ENCODE assay signal across 10 cellular contexts in genomic region chr1:225866061-225866844, GRCh38. TPM values are rescaled to one million over a fixed set of nuclear protein-coding genes. Genes with fewer than 3 reads are reported as not detected.
DNase-seq lines count a peak whose midpoint lies in the region; ATAC-seq and TF ChIP-seq lines count a peak whose summit lies in the region.
"Had no signal": no experiment of that assay in that cellular context is flagged by ENCODE, and none has a peak within 500 bp of the region (broad histone marks: within the 10 kb centered on the region; RNA-seq: fewer than 3 reads in every experiment).

No MANE protein-coding gene starts in this region.

- intact Hi-C loops in OCI-LY7 (cut with micrococcal nuclease; ENCODE audit: unreplicated experiment): no loop called here

- POLR2A ChIA-PET in OCI-LY7 (lab: Charles Lee): interaction anchor here (1.2 to 1.6 kb wide), 2 partner anchors 15 to 321 kb away, joined by 4 to 5 read pairs; no protein-coding TSS in a partner anchor

- no peaks in the 10 kb centered on the region for H3K79me2 ChIP-seq in OCI-LY7 (ENCODE audit: insufficient read depth, low read depth, low read length)

- peaks cover 39% of the 10 kb centered on the region for H3K4me1 Mint-ChIP-seq in T-helper 17 cell
- peaks cover 40% of the 10 kb centered on the region for H3K4me1 Mint-ChIP-seq in activated naive CD8-positive, alpha-beta T cell treated with anti-CD3 and anti-CD28 coated beads, Interleukin-2, amount 50 U/mL, for 24 hours

- peak overlapping the region; percentile 95 for H3K27ac Mint-ChIP-seq in T-helper 17 cell
- peak overlapping the region; percentile 28 for H3K27ac Mint-ChIP-seq in activated naive CD8-positive, alpha-beta T cell treated with anti-CD3 and anti-CD28 coated beads, Interleukin-2, amount 50 U/mL, for 24 hours

- no peak overlapping the region for H3K4me2 ChIP-seq in OCI-LY7 (ENCODE audit: low read length)

- H3K36me3 ChIP-seq in OCI-LY7 (ENCODE audit: insufficient read depth, low read length): peaks cover 52% of the 10 kb centered on the region
- no peaks in the 10 kb centered on the region for H3K36me3 ChIP-seq in BE2C

- no peak overlapping the region for H3K27ac ChIP-seq in OCI-LY7 (ENCODE audit: low read depth, low read length, poor library complexity, severe bottlenecking)
- H3K27ac ChIP-seq: 22Rv1, SK-N-MC had no signal

- H3K9me3 ChIP-seq in T-helper 17 cell (ENCODE audit: control insufficient read depth, low read length, poor library complexity, severe bottlenecking) (no peaks in the 10 kb centered on the region), OCI-LY7 (ENCODE audit: low read length) (no peaks in the 10 kb centered on the region), BE2C (no peaks in the 10 kb centered on the region)

- H3K4me3 ChIP-seq in OCI-LY7 (ENCODE audit: low read depth, low read length, poor library complexity, severe bottlenecking): no peak overlapping the region
- H3K4me3 ChIP-seq in BE2C (ENCODE audit: low read depth, low read length): no peak overlapping the region
- H3K4me3 ChIP-seq: SK-N-MC had no signal

- CTCF ChIA-PET in OCI-LY7 (lab: Charles Lee; ENCODE audit: unreplicated experiment): no interaction called here

- no peak overlapping the region for H2AFZ ChIP-seq in OCI-LY7 (ENCODE audit: low read length)

- no peaks in the 10 kb centered on the region for H3K9me3 Mint-ChIP-seq in activated naive CD8-positive, alpha-beta T cell treated with anti-CD3 and anti-CD28 coated beads, Interleukin-2, amount 50 U/mL, for 24 hours

- peak; percentile 13 for DNase-seq in NK-92 treated with Interleukin-12 subunit alpha and Interleukin-12 subunit beta, amount 100 ng/mL, for 24 hours (lab: John Stamatoyannopoulos, UW)
- DNase-seq in NK-92 (lab: John Stamatoyannopoulos, UW; ENCODE audit: unreplicated experiment) (no peak), T-helper 17 cell (peak in 2 of 3 donors; percentile 46 to 64), OCI-LY7 (ENCODE audit: low spot score) (no peak), BE2C (no peak)
- DNase-seq in activated naive CD8-positive, alpha-beta T cell treated with anti-CD3 and anti-CD28 coated beads, Interleukin-2, amount 50 U/mL, for 24 hours: peak; percentile 71
- peak; percentile 43 to 47 for DNase-seq in stimulated activated CD4-positive, alpha-beta T cell treated with anti-CD3 and anti-CD28 coated beads, Interleukin-15, amount 100 ng/mL, for 1 hour (ENCODE audit: low read depth in 1 of 2, low spot score in 1 of 2)

- BruUV-seq in OCI-LY7 (replicated peaks; lab: Mats Ljungman, UMichigan): no TSS peak

- H4K20me1 ChIP-seq in OCI-LY7 (ENCODE audit: insufficient read depth, low read length): no peaks in the 10 kb centered on the region

- peak; percentile 92 for ATAC-seq in T-helper 17 cell
- ATAC-seq in activated naive CD8-positive, alpha-beta T cell treated with anti-CD3 and anti-CD28 coated beads, Interleukin-2, amount 50 U/mL, for 24 hours: peak; percentile 98
- ATAC-seq in GM18520 (IDR thresholded peaks at IDR 0.05; ENCODE audit: unreplicated experiment): no peak

- peak overlapping the region; percentile 83 for H3K4me3 Mint-ChIP-seq in T-helper 17 cell
- H3K4me3 Mint-ChIP-seq in activated naive CD8-positive, alpha-beta T cell treated with anti-CD3 and anti-CD28 coated beads, Interleukin-2, amount 50 U/mL, for 24 hours: peak overlapping the region; percentile 29

- H3K9me2 ChIP-seq in OCI-LY7 (ENCODE audit: insufficient read depth, low read length): no peaks in the 10 kb centered on the region

- no peaks in the 10 kb centered on the region for H3K27me3 ChIP-seq in BE2C

- no peak for TF ChIP-seq CTCF in OCI-LY7 (conservative IDR thresholded peaks at IDR 0.05; ENCODE audit: low read length)
- no peak for TF ChIP-seq CTCF in BE2C (IDR thresholded peaks at IDR 0.05; ENCODE audit: low read depth, low read length)

- H3K36me3 Mint-ChIP-seq in T-helper 17 cell (ENCODE audit: low read depth): peaks cover 4% of the 10 kb centered on the region
- H3K36me3 Mint-ChIP-seq in activated naive CD8-positive, alpha-beta T cell treated with anti-CD3 and anti-CD28 coated beads, Interleukin-2, amount 50 U/mL, for 24 hours (ENCODE audit: low read depth): peaks cover 27% of the 10 kb centered on the region

- H3K27me3 Mint-ChIP-seq in T-helper 17 cell: no peaks in the 10 kb centered on the region
- H3K27me3 Mint-ChIP-seq in activated naive CD8-positive, alpha-beta T cell treated with anti-CD3 and anti-CD28 coated beads, Interleukin-2, amount 50 U/mL, for 24 hours: no peaks in the 10 kb centered on the region

- H3K4me1 ChIP-seq in OCI-LY7 (ENCODE audit: insufficient read depth, low read length, poor library complexity, severe bottlenecking): no peaks in the 10 kb centered on the region
- H3K4me1 ChIP-seq in BE2C: no peaks in the 10 kb centered on the region

RNA-seq across cellular contexts. Expression of gene TMEM63A, which starts 15.9 kb away (rescaled TPM):
- total RNA-seq in T-helper 17 cell (100 to 1,000 TPM; 269 to 280 TPM), OCI-LY7 (2022) (46.5 and 53.3 TPM in 2 replicates)
- total RNA-seq in OCI-LY7 (2014; rRNA removed; shearing (Covaris generic)): 20.9 and 21.0 TPM in 2 replicates
- polyA plus RNA-seq in BE2C (2012; ENCODE audit: insufficient read depth, insufficient read length, low read depth): 0.59 TPM

RNA-seq across cellular contexts. Expression of gene LEFTY1, which starts 22.7 kb away (rescaled TPM):
- under 1 TPM in 1 of 2 donors, not detected in 1; 0.68 TPM for total RNA-seq in T-helper 17 cell
- 0.09 TPM in 1 of 2 replicates, not detected in the other for total RNA-seq in OCI-LY7 (2014; rRNA removed; shearing (Covaris generic))
- 0.44 and 1.0 TPM in 2 replicates for total RNA-seq in OCI-LY7 (2022)
- not detected for polyA plus RNA-seq in BE2C (2012; ENCODE audit: insufficient read depth, insufficient read length, low read depth)

RNA-seq across cellular contexts. Expression of gene EPHX1, which starts 56.3 kb away (rescaled TPM):
- total RNA-seq in T-helper 17 cell (1 to 10 TPM in 1 of 2 donors, under 1 TPM in 1; 0.94 to 1.3 TPM), OCI-LY7 (2022) (0.89 and 1.3 TPM in 2 replicates)
- 0.41 and 0.44 TPM in 2 replicates for total RNA-seq in OCI-LY7 (2014; rRNA removed; shearing (Covaris generic))
- 19.8 TPM for polyA plus RNA-seq in BE2C (2012; ENCODE audit: insufficient read depth, insufficient read length, low read depth)

RNA-seq across cellular contexts. Expression of gene PYCR2, which starts 57.8 kb away (rescaled TPM):
- total RNA-seq in T-helper 17 cell (10 to 100 TPM; 48.1 to 53.7 TPM), OCI-LY7 (2022) (153 and 181 TPM in 2 replicates)
- total RNA-seq in OCI-LY7 (2014; rRNA removed; shearing (Covaris generic)): 120 and 136 TPM in 2 replicates
- 223 TPM for polyA plus RNA-seq in BE2C (2012; ENCODE audit: insufficient read depth, insufficient read length, low read depth)

Comparison
In these comparisons a context has a peak if more than half of its experiments do, and no peak if none do; other contexts are left out.
1. DNase-seq: peak in NK-92 treated with Interleukin-12 subunit alpha and Interleukin-12 subunit beta, amount 100 ng/mL, for 24 hours (single experiment), T-helper 17 cell (2 of 3), activated naive CD8-positive, alpha-beta T cell treated with anti-CD3 and anti-CD28 coated beads, Interleukin-2, amount 50 U/mL, for 24 hours (single experiment) and stimulated activated CD4-positive, alpha-beta T cell treated with anti-CD3 and anti-CD28 coated beads, Interleukin-15, amount 100 ng/mL, for 1 hour (2 of 2); none in NK-92 (single experiment), OCI-LY7 (single experiment) and BE2C (single experiment).
2. RNA of gene TMEM63A, which starts 15.9 kb away (total RNA-seq): 269 to 280 TPM in T-helper 17 cell; 20.9 to 53.3 TPM in OCI-LY7; every median in the first group is over 4 times any median in the second.